10 cellular contexts compared by ENCODE assay signal in genomic region chr1:47178665-47179022, GRCh38. TPM values are rescaled to one million over a fixed set of nuclear protein-coding genes. Genes with fewer than 3 reads are reported as not detected.
DNase-seq lines count a peak whose midpoint lies in the region; ATAC-seq, FAIRE-seq and TF ChIP-seq lines count a peak whose summit lies in the region.
"Had no signal": no experiment of that assay in that cellular context is flagged by ENCODE, and none has a peak within 500 bp of the region (broad histone marks: within the 10 kb centered on the region; RNA-seq: fewer than 3 reads in every experiment).

No MANE protein-coding gene starts in this region.

- TF ChIP-seq RAD21 in A549 (conservative IDR thresholded peaks at IDR 0.05 in 1 of 2, IDR thresholded peaks at IDR 0.05 in 1 of 2): no peak
- no peak for TF ChIP-seq RAD21 in K562 (CRISPR knock-in tag; conservative IDR thresholded peaks at IDR 0.05 in 1 of 2, IDR thresholded peaks at IDR 0.05 in 1 of 2)

- BruUV-seq in K562 (replicated peaks; lab: Mats Ljungman, UMichigan): TSS peak; percentile 72

- peak overlapping the region; percentile 52 to 56; a peak in 3 of 4 replicates for H3K9ac ChIP-seq in K562 (ENCODE audit: insufficient read depth in 1 of 2, low read depth in 2 of 2, low read length in 2 of 2)

- H3K9me3 ChIP-seq in A549: no peaks in the 10 kb centered on the region
- H3K9me3 ChIP-seq in K562 (replicated peaks; ENCODE audit: control insufficient read depth, insufficient read depth, low read depth, low read length): no peaks in the 10 kb centered on the region
- H3K9me3 ChIP-seq in upper lobe of left lung: no peaks in the 10 kb centered on the region
- no peaks in the 10 kb centered on the region for H3K9me3 ChIP-seq in transverse colon
- H3K9me3 ChIP-seq: pancreas, SJSA1 had no signal

- peak overlapping the region; percentile 81 to 90 for H3K27ac ChIP-seq in A549
- H3K27ac ChIP-seq in K562 (ENCODE audit: extremely low read depth, low read depth, low read length): peak overlapping the region; percentile 55; the same call in 1 of the 3 replicates
- H3K27ac ChIP-seq in upper lobe of left lung: peak overlapping the region in 2 of 4 donors; percentile 39 to 72
- H3K27ac ChIP-seq in transverse colon: no peak overlapping the region
- H3K27ac ChIP-seq: SJSA1 had no signal

- CTCF ChIA-PET in A549 (lab: Yijun Ruan, JAX) (interaction anchor here (0.8 to 9.1 kb wide), 28 partner anchors 12 to 819 kb away, joined by 3 to 142 read pairs (median 4); partner anchors contain the start of genes PDZK1IP1 and TRABD2B), K562 (lab: Yijun Ruan, JAX; ENCODE audit: low intra/inter-chr PET ratio) (interaction anchor here (0.5 to 3.8 kb wide), 6 partner anchors 84 to 260 kb away, joined by 3 to 28 read pairs (median 4); no protein-coding TSS in a partner anchor)

- no peaks in the 10 kb centered on the region for H4K20me1 ChIP-seq in K562 (replicated peaks; ENCODE audit: control insufficient read depth, insufficient read depth, low read length)

- POLR2A ChIA-PET in A549 (lab: Yijun Ruan, JAX): interaction anchor here (0.9 to 1.4 kb wide), 6 partner anchors 11 to 259 kb away, joined by 3 to 8 read pairs (median 5); partner anchors contain the start of genes CMPK1, FOXD2, PDZK1IP1 and STIL
- POLR2A ChIA-PET in K562 (lab: Yijun Ruan, JAX): interaction anchor here (0.6 to 7.1 kb wide), 22 partner anchors 10 to 532 kb away, joined by 3 to 65 read pairs (median 4); partner anchors contain the start of genes PDZK1IP1 and STIL

- H3K36me3 ChIP-seq in K562 (ENCODE audit: control insufficient read depth, insufficient read depth, low read length) (no peaks in the 10 kb centered on the region), kidney epithelial cell (ENCODE audit: control insufficient read depth, insufficient read depth, low read length) (no peaks in the 10 kb centered on the region), upper lobe of left lung (no peaks in the 10 kb centered on the region), transverse colon (no peaks in the 10 kb centered on the region)
- H3K36me3 ChIP-seq: pancreas, SJSA1 had no signal

- TF ChIP-seq CTCF in A549 (IDR thresholded peaks at IDR 0.05): no peak
- no peak for TF ChIP-seq CTCF in HFF-Myc (IDR thresholded peaks at IDR 0.05; ENCODE audit: low read depth, low read length, missing control alignments)
- no peak for TF ChIP-seq CTCF in K562 (IDR thresholded peaks at IDR 0.05 in 2 of 3, conservative IDR thresholded peaks at IDR 0.05 in 1 of 3; ENCODE audit: insufficient read depth in 2 of 3, low read depth in 1 of 3, low read length in 3 of 3)
- TF ChIP-seq CTCF in kidney epithelial cell (IDR thresholded peaks at IDR 0.05; ENCODE audit: insufficient read depth, low read length, poor library complexity, severe bottlenecking): no peak
- TF ChIP-seq CTCF in upper lobe of left lung (IDR thresholded peaks at IDR 0.05): no peak
- no peak for TF ChIP-seq CTCF in transverse colon (IDR thresholded peaks at IDR 0.05)

- H3K9me1 ChIP-seq in K562 (ENCODE audit: control insufficient read depth, insufficient read depth, low read length): no peaks in the 10 kb centered on the region

- H2AFZ ChIP-seq in K562 (ENCODE audit: low read depth, low read length): peak overlapping the region; percentile 77

- H3K79me2 ChIP-seq in K562 (ENCODE audit: control insufficient read depth, insufficient read depth, low read length): peaks cover 8% of the 10 kb centered on the region; the same call in 2 of the 3 replicates

- intact Hi-C loops in K562 (cut with micrococcal nuclease): loop anchor here (1.0 to 10.0 kb wide), 7 partner anchors 60 to 534 kb away; no protein-coding TSS in a partner anchor
- intact Hi-C loops in transverse colon (cut with DNase I; ENCODE audit: low total_unique reads): loop anchor here (5.0 kb wide), 1 partner anchor 534 kb away; no protein-coding TSS in a partner anchor

- WGBS in A549 (ENCODE audit: missing lambda C conversion rate): 91% methylated on average over 8 of the region's 8 CpGs
- 76% methylated on average over 8 of the region's 8 CpGs for WGBS in K562 (ENCODE audit: insufficient coverage, low coverage, missing lambda C conversion rate)
- 84 to 85% methylated on average over 8 of the region's 8 CpGs for WGBS in upper lobe of left lung, 2 donors
- WGBS in transverse colon (ENCODE audit: low coverage in 1 of 2), 2 donors: 86% methylated on average over 8 of the region's 8 CpGs; no CpG with 5 or more reads in 1 of the 2 donors

- H3K4me1 ChIP-seq in A549 (peaks cover 36% of the 10 kb centered on the region), K562 (replicated peaks in 1 of 2; ENCODE audit: control insufficient read depth in 2 of 2, insufficient read depth in 2 of 2, low read length in 2 of 2) (peaks cover 44 to 50% of the 10 kb centered on the region in 2 experiments), upper lobe of left lung (peaks cover 15 to 23% (median 20%) of the 10 kb centered on the region in 4 donors), transverse colon (peaks cover 9 to 15% (median 12%) of the 10 kb centered on the region in 4 donors)

- H3K4me2 ChIP-seq in A549 (peak overlapping the region; percentile 98), K562 (ENCODE audit: insufficient read depth, low read length) (peak overlapping the region; percentile 86)

- DNase-seq in A549 (ENCODE audit: low read depth in 1 of 2, low spot score in 1 of 2): no peak
- no peak for DNase-seq in HFF-Myc (ENCODE audit: extremely low read depth, low read depth)
- peak in 1 of 4 experiments; percentile 8 for DNase-seq in K562 (ENCODE audit: extremely low read depth in 1 of 4, low spot score in 3 of 4)
- DNase-seq in kidney epithelial cell (ENCODE audit: low read depth): no peak
- no peak for DNase-seq in DMS53 treated with DMSO at 0.1 percent for 48 hours (lab: John Stamatoyannopoulos, UW; ENCODE audit: unreplicated experiment)
- no peak for DNase-seq in upper lobe of left lung
- DNase-seq in germinal center (ENCODE audit: low spot score): no peak
- no peak for DNase-seq in transverse colon

- in situ Hi-C loops in K562 (cut with MboI): loop anchor here (10.0 kb wide), 1 partner anchor 246 kb away; no protein-coding TSS in a partner anchor
- in situ Hi-C loops in transverse colon (cut with MboI; ENCODE audit: low pct_ligation_motif_present in 1 of 4, low pct_unique_long_range_greater_than_20kb in 1 of 4, low sequenced_read_pairs in 3 of 4): loop anchor here (25.0 kb wide), 2 partner anchors 234 to 534 kb away; partner anchors contain the start of gene FOXE3 (in 2 of the 4)

- H3K4me3 ChIP-seq in A549 (peak overlapping the region; percentile 46), HFF-Myc (replicated peaks; ENCODE audit: low read depth, low read length) (peak overlapping the region; percentile 40; the same call in 1 of the 2 replicates), K562 (peak overlapping the region; percentile 31), kidney epithelial cell (ENCODE audit: low read depth, low read length) (peak overlapping the region; percentile 10), upper lobe of left lung (peak overlapping the region in 2 of 4 donors; percentile 31 to 47), transverse colon (no peak overlapping the region)

- FAIRE-seq in A549 (lab: Jason Lieb, UNC) (no peak), K562 (lab: Jason Lieb, UNC) (no peak)
- FAIRE-seq: pancreas had no signal

- ATAC-seq in A549 (no peak), K562 (no peak), upper lobe of left lung (ENCODE audit: low FRiP score in 2 of 2) (no peak)

- TF ChIP-seq POLR2A in A549 (IDR thresholded peaks at IDR 0.05; ENCODE audit: low read length): no peak
- TF ChIP-seq POLR2A in K562 (conservative IDR thresholded peaks at IDR 0.05): no peak
- no peak for TF ChIP-seq POLR2A in upper lobe of left lung (IDR thresholded peaks at IDR 0.05)
- no peak for TF ChIP-seq POLR2A in transverse colon (IDR thresholded peaks at IDR 0.05)

- peaks cover 0 to under 1% of the 10 kb centered on the region in 2 experiments; a peak in 1 of 5 replicates for H3K27me3 ChIP-seq in K562 (ENCODE audit: control insufficient read depth in 2 of 2, insufficient read depth in 2 of 2, low read length in 2 of 2)
- H3K27me3 ChIP-seq in kidney epithelial cell (ENCODE audit: control insufficient read depth, insufficient read depth, low read length): no peaks in the 10 kb centered on the region
- no peaks in the 10 kb centered on the region for H3K27me3 ChIP-seq in upper lobe of left lung
- peaks cover 10% of the 10 kb centered on the region for H3K27me3 ChIP-seq in transverse colon
- H3K27me3 ChIP-seq: pancreas, SJSA1 had no signal

- no peak for TF ChIP-seq EP300 in A549 (IDR thresholded peaks at IDR 0.05)
- TF ChIP-seq EP300 in K562 (IDR thresholded peaks at IDR 0.05; ENCODE audit: low read length): no peak
- no peak for TF ChIP-seq EP300 in upper lobe of left lung (IDR thresholded peaks at IDR 0.05)
- no peak for TF ChIP-seq EP300 in transverse colon (IDR thresholded peaks at IDR 0.05; ENCODE audit: low read depth)

RNA-seq across cellular contexts. Expression of gene PDZK1IP1, which starts 11.2 kb away (rescaled TPM):
- 2.2 and 2.3 TPM in 2 replicates for polyA plus RNA-seq in A549 (2011; rRNA removed)
- 10.0 and 10.5 TPM in 2 replicates for polyA plus RNA-seq in A549 (2012; cell fraction: cytosol; rRNA removed)
- polyA plus RNA-seq in A549 (2012; cell fraction: nucleus; rRNA removed): 9.0 and 9.2 TPM in 2 replicates
- 6.4 to 9.4 TPM (median 6.9 TPM) in 3 replicates for polyA plus RNA-seq in A549 (2017; fragmentation: RNase III; extraction: RNeasy Plus Mini Kit Qiagen cat#74134 plus additional on column Dnase treatment)
- 0.50 and 0.97 TPM in 2 replicates for polyA minus RNA-seq in A549 (2011; rRNA and poly(A)+ RNA removed)
- total RNA-seq in K562 (2011; cell fraction: chromatin; rRNA removed; ENCODE audit: low replicate concordance): 0.74 and 1.0 TPM in 2 replicates
- 0.92 and 1.2 TPM in 2 replicates for total RNA-seq in K562 (2011; cell fraction: nucleolus; rRNA removed)
- total RNA-seq in K562 (2011; cell fraction: nucleoplasm; rRNA removed): 1.1 and 1.2 TPM in 2 replicates
- 0.33 and 0.59 TPM in 2 replicates for total RNA-seq in K562 (2014; rRNA removed)
- total RNA-seq in K562 (2014; rRNA removed; fragmentation: Illumina TruSeq; extraction: Trizol): not detected in 2 replicates
- not detected in 2 replicates for total RNA-seq in K562 (2015; rRNA removed; fragmentation: Illumina TruSeq; extraction: Trizol)
- total RNA-seq in K562 (2021): 0.33 and 0.49 TPM in 2 replicates
- polyA plus RNA-seq in K562 (2011; rRNA removed): 0.17 and 0.64 TPM in 2 replicates
- polyA plus RNA-seq in K562 (2011; cell fraction: cytosol; rRNA removed): 0.68 and 1.0 TPM in 2 replicates
- 0.73 and 1.3 TPM in 2 replicates for polyA plus RNA-seq in K562 (2011; cell fraction: nucleus; rRNA removed)
- 0.48 and 0.66 TPM in 2 replicates for polyA plus RNA-seq in K562 (2012)
- 0.32 and 0.68 TPM in 2 replicates for polyA plus RNA-seq in K562 (2014; fragmentation: Illumina TruSeq; extraction: Trizol)
- polyA plus RNA-seq in K562 (2014; fragmentation: Nextera tagmentation; extraction: Ambion mirVana): under 1 TPM; 0.45 to 0.55 TPM
- 0.32 and 0.53 TPM in 2 replicates for polyA plus RNA-seq in K562 (2014; rRNA removed)
- polyA minus RNA-seq in K562 (2011; rRNA and poly(A)+ RNA removed): not detected in 2 replicates
- not detected in 2 replicates for polyA minus RNA-seq in K562 (2011; cell fraction: cytosol; rRNA and poly(A)+ RNA removed)
- polyA minus RNA-seq in K562 (2011; cell fraction: nucleus; rRNA and poly(A)+ RNA removed): not detected in 2 replicates
- total RNA-seq in kidney epithelial cell: 22.7 and 28.1 TPM in 2 replicates
- 10 to 100 TPM; 17.8 to 57.6 (median 41.4) TPM for total RNA-seq in upper lobe of left lung
- 100 to 1,000 TPM in 2 of 4 donors, 10 to 100 TPM in 2; 16.5 to 228 (median 148) TPM for total RNA-seq in transverse colon
- total RNA-seq: SJSA1 had no signal

RNA-seq across cellular contexts. Expression of gene CYP4A22, which starts 41.4 kb away (rescaled TPM):
- polyA plus RNA-seq in A549 (2011; rRNA removed) (not detected in 2 replicates), A549 (2017; fragmentation: RNase III; extraction: RNeasy Plus Mini Kit Qiagen cat#74134 plus additional on column Dnase treatment) (not detected in 3 replicates), K562 (2011; rRNA removed) (not detected in 2 replicates), K562 (2014; fragmentation: Illumina TruSeq; extraction: Trizol) (not detected in 2 replicates), K562 (2014; fragmentation: Nextera tagmentation; extraction: Ambion mirVana) (not detected), K562 (2014; rRNA removed) (not detected in 2 replicates)
- polyA plus RNA-seq in A549 (2012; cell fraction: cytosol; rRNA removed): not detected in 2 replicates
- polyA plus RNA-seq in A549 (2012; cell fraction: nucleus; rRNA removed): not detected in 2 replicates
- polyA minus RNA-seq in A549 (2011; rRNA and poly(A)+ RNA removed): not detected in 2 replicates
- not detected in 2 replicates for total RNA-seq in K562 (2011; cell fraction: chromatin; rRNA removed; ENCODE audit: low replicate concordance)
- not detected in 2 replicates for total RNA-seq in K562 (2011; cell fraction: nucleolus; rRNA removed)
- not detected in 2 replicates for total RNA-seq in K562 (2011; cell fraction: nucleoplasm; rRNA removed)
- total RNA-seq in K562 (2014; rRNA removed) (not detected in 2 replicates), K562 (2014; rRNA removed; fragmentation: Illumina TruSeq; extraction: Trizol) (not detected in 2 replicates), K562 (2015; rRNA removed; fragmentation: Illumina TruSeq; extraction: Trizol) (not detected in 2 replicates), K562 (2021) (0.07 TPM in 1 of 2 replicates, not detected in the other), kidney epithelial cell (not detected in 2 replicates), upper lobe of left lung (1 to 10 TPM in 4 of 6 donors, under 1 TPM in 2; 0.13 to 3.1 (median 1.6) TPM), transverse colon (not detected)
- not detected in 2 replicates for polyA plus RNA-seq in K562 (2011; cell fraction: cytosol; rRNA removed)
- not detected in 2 replicates for polyA plus RNA-seq in K562 (2011; cell fraction: nucleus; rRNA removed)
- 0.04 TPM in 1 of 2 replicates, not detected in the other for polyA plus RNA-seq in K562 (2012)
- polyA minus RNA-seq in K562 (2011; rRNA and poly(A)+ RNA removed): not detected in 2 replicates
- polyA minus RNA-seq in K562 (2011; cell fraction: cytosol; rRNA and poly(A)+ RNA removed): not detected in 2 replicates
- not detected in 2 replicates for polyA minus RNA-seq in K562 (2011; cell fraction: nucleus; rRNA and poly(A)+ RNA removed)
- total RNA-seq: SJSA1 had no signal

RNA-seq across cellular contexts. Expression of gene TAL1, which starts 53.4 kb away (rescaled TPM):
- polyA plus RNA-seq in A549 (2011; rRNA removed) (0.04 TPM in 1 of 2 replicates, not detected in the other), A549 (2017; fragmentation: RNase III; extraction: RNeasy Plus Mini Kit Qiagen cat#74134 plus additional on column Dnase treatment) (0.03 TPM in 1 of 3 replicates, not detected in the others), K562 (2011; rRNA removed) (51.1 and 53.3 TPM in 2 replicates), K562 (2014; fragmentation: Illumina TruSeq; extraction: Trizol) (72.3 and 106 TPM in 2 replicates), K562 (2014; fragmentation: Nextera tagmentation; extraction: Ambion mirVana) (10 to 100 TPM; 18.5 to 22.9 TPM), K562 (2014; rRNA removed) (42.7 and 49.5 TPM in 2 replicates)
- 0.01 TPM in 2 replicates for polyA plus RNA-seq in A549 (2012; cell fraction: cytosol; rRNA removed)
- polyA plus RNA-seq in A549 (2012; cell fraction: nucleus; rRNA removed): 0.01 TPM in 1 of 2 replicates, not detected in the other
- 0.15 TPM in 1 of 2 replicates, not detected in the other for polyA minus RNA-seq in A549 (2011; rRNA and poly(A)+ RNA removed)
- total RNA-seq in K562 (2011; cell fraction: chromatin; rRNA removed; ENCODE audit: low replicate concordance): 80.8 and 102 TPM in 2 replicates
- total RNA-seq in K562 (2011; cell fraction: nucleolus; rRNA removed): 96.7 and 104 TPM in 2 replicates
- total RNA-seq in K562 (2011; cell fraction: nucleoplasm; rRNA removed): 105 and 124 TPM in 2 replicates
- total RNA-seq in K562 (2014; rRNA removed) (59.7 and 103 TPM in 2 replicates), K562 (2014; rRNA removed; fragmentation: Illumina TruSeq; extraction: Trizol) (67.6 and 79.8 TPM in 2 replicates), K562 (2015; rRNA removed; fragmentation: Illumina TruSeq; extraction: Trizol) (63.5 and 68.1 TPM in 2 replicates), K562 (2021) (76.5 and 81.3 TPM in 2 replicates), kidney epithelial cell (0.71 and 0.75 TPM in 2 replicates), upper lobe of left lung (10 to 100 TPM in 4 of 6 donors, 1 to 10 TPM in 2; 4.2 to 16.4 (median 10.8) TPM), transverse colon (1 to 10 TPM in 2 of 4 donors, under 1 TPM in 2; 0.80 to 7.9 (median 1.9) TPM)
- polyA plus RNA-seq in K562 (2011; cell fraction: cytosol; rRNA removed): 34.3 and 44.4 TPM in 2 replicates
- 78.7 and 92.4 TPM in 2 replicates for polyA plus RNA-seq in K562 (2011; cell fraction: nucleus; rRNA removed)
- 53.0 and 55.6 TPM in 2 replicates for polyA plus RNA-seq in K562 (2012)
- 55.7 and 60.3 TPM in 2 replicates for polyA minus RNA-seq in K562 (2011; rRNA and poly(A)+ RNA removed)
- polyA minus RNA-seq in K562 (2011; cell fraction: cytosol; rRNA and poly(A)+ RNA removed): 37.3 and 64.4 TPM in 2 replicates
- 55.6 and 91.2 TPM in 2 replicates for polyA minus RNA-seq in K562 (2011; cell fraction: nucleus; rRNA and poly(A)+ RNA removed)
- total RNA-seq: SJSA1 had no signal

Comparison
In these comparisons a context has a peak if more than half of its experiments do, and no peak if none do; other contexts are left out.
1. H3K27ac ChIP-seq: peak in A549 (2 of 2) and K562 (single experiment); none in transverse colon (0 of 4).
2. H3K4me3 ChIP-seq: peak in A549 (single experiment), HFF-Myc (single experiment), K562 (single experiment) and kidney epithelial cell (single experiment); none in transverse colon (0 of 4).
3. RNA of gene PDZK1IP1, which starts 11.2 kb away (total RNA-seq): 16.5 to 228 TPM in transverse colon, 17.8 to 57.6 TPM in upper lobe of left lung and 22.7 to 28.1 TPM in kidney epithelial cell; 0.33 to 1.2 TPM in K562; every median in the first group is over 4 times any median in the second.
4. Of the 35 proteins assayed by ChIP-seq in both K562 and A549: peak only in K562: HMGXB4; only in A549: none; in both: none; in neither: 34.